ENCODE assay signal across 8 cellular contexts in the genomic region with DNA sequence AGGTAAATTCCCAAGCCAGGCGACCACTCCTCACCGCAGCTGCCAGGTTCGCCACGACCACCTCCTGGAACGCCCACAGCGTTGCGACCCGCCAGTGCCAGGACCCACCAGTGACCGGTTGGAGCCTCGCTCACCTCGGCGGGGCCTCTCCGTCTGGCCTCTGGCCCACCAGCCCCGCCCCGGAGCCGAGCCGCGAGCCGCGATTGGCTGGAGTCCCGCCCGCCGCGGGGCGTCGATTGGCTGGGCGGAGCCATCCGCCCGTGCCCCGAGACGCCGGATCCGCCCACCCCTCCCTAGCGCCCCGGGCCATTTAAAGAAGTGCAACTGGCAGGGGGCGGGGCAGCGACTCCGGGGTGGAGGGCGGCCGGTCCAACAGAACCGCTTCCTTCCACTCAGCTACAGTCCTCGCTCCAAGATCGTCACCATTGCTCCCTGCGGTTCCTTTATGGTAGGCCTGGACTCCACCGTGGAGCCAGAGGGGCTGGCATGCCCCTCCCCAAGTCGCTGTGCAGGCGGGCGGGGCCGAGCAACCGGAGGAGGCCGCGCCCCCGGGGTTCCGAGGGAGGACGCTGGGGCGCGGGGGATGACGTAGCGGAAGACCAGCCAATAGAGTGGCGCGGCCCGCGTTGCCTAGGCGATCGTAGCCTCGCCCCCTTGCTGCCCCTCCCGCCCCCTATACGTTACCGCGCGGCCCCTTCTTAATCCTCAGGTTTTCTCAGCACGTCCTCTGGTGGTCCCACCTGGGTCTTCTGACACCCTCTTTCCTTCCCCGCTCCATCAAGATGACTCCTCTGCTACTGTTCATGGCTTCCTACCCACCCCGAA. TPM values are rescaled to one million over a fixed set of nuclear protein-coding genes. Genes with fewer than 3 reads are reported as not detected.
DNase-seq lines count a peak whose midpoint lies in the region; ATAC-seq and FAIRE-seq lines count a peak whose summit lies in the region.

SERTAD3 (minus strand) TSS at position 155 of the 825 bp plus-strand sequence. CDS start 2,255 bp downstream, outside the sequence.

- H3K4me1 ChIP-seq in BLaER1 = peaks cover 19% of the 10 kb centered on the region

- peak; percentile 90 for FAIRE-seq in GM19239 (lab: Jason Lieb, UNC)

- H3K4me1 Mint-ChIP-seq in activated CD4-positive, alpha-beta T cell treated with anti-CD3 and anti-CD28 coated beads for 36 hours = peaks cover 16% of the 10 kb centered on the region

- H3K4me2 ChIP-seq in BLaER1 = peak within 1 kb of the TSS; percentile 96

- H3K36me3 ChIP-seq in BLaER1 = peaks cover 32% of the 10 kb centered on the region

- H3K9me3 ChIP-seq in BLaER1 = no peaks in the 10 kb centered on the region

- peak within 1 kb of the TSS; percentile 84 for H3K4me3 ChIP-seq in BLaER1

- peak within 1 kb of the TSS; percentile 96 for H3K4me3 Mint-ChIP-seq in activated CD4-positive, alpha-beta T cell treated with anti-CD3 and anti-CD28 coated beads for 36 hours

- H3K27ac Mint-ChIP-seq in activated CD4-positive, alpha-beta T cell treated with anti-CD3 and anti-CD28 coated beads for 36 hours = peak within 1 kb of the TSS; percentile 96

- no peaks in the 10 kb centered on the region for H3K9me3 Mint-ChIP-seq in activated CD4-positive, alpha-beta T cell treated with anti-CD3 and anti-CD28 coated beads for 36 hours (ENCODE audit: low read depth)

- H3K36me3 Mint-ChIP-seq in activated CD4-positive, alpha-beta T cell treated with anti-CD3 and anti-CD28 coated beads for 36 hours (ENCODE audit: low read depth) = peaks cover 10% of the 10 kb centered on the region

- intact Hi-C loops in activated CD4-positive, alpha-beta T cell treated with anti-CD3 and anti-CD28 coated beads for 36 hours (cut with DNase I, micrococcal nuclease) = loop anchor here (1.0 to 10.0 kb wide), 17 partner anchors 21 to 1798 kb away; partner anchors contain the start of genes BLVRB (in 2 of the 2), C19orf47 (in 2 of the 2), PLD3 (in 2 of the 2) and AKT2 (in 1 of the 2)
- intact Hi-C loops in left colon (cut with DNase I, micrococcal nuclease) = no loop called here

- H3K9ac ChIP-seq in BLaER1 = peak within 1 kb of the TSS; percentile 90

- peak; percentile 86 for DNase-seq in GM19239 (ENCODE audit: insufficient read length, low spot score)
- peak; percentile 96 to 98 for DNase-seq in NCI-H524 (lab: John Stamatoyannopoulos, UW)
- DNase-seq in activated CD4-positive, alpha-beta T cell treated with anti-CD3 and anti-CD28 coated beads for 36 hours = peak; percentile 98
- DNase-seq in left colon = peak; percentile 96 to 99
- peak; percentile 96 for DNase-seq in stimulated activated CD4-positive, alpha-beta T cell treated with anti-CD3 and anti-CD28 coated beads, Interleukin-1b, Interleukin-23, amount 100 ng/mL, for 48 hours

- POLR2A ChIA-PET in activated CD4-positive, alpha-beta T cell treated with anti-CD3 and anti-CD28 coated beads for 36 hours (lab: Charles Lee) = interaction anchor here (2.2 kb wide), 1 partner anchor 10 kb away, joined by 8 read pairs; no protein-coding TSS in a partner anchor

- no peaks in the 10 kb centered on the region for H3K27me3 Mint-ChIP-seq in activated CD4-positive, alpha-beta T cell treated with anti-CD3 and anti-CD28 coated beads for 36 hours

- H3K27me3 ChIP-seq in BLaER1 = no peaks in the 10 kb centered on the region

- H3K27ac ChIP-seq in BLaER1 (peak within 1 kb of the TSS; percentile 89), cingulate gyrus (ENCODE audit: low read depth, low read length) (peak within 1 kb of the TSS; percentile 99)

- H4K20me1 ChIP-seq in BLaER1 = peaks cover 24% of the 10 kb centered on the region

- peak; percentile 63 for ATAC-seq in HG03442 (IDR thresholded peaks at IDR 0.05; ENCODE audit: unreplicated experiment)
- ATAC-seq in activated CD4-positive, alpha-beta T cell treated with anti-CD3 and anti-CD28 coated beads for 36 hours = peak; percentile 70
- ATAC-seq in left colon = peak; percentile 76

- CTCF ChIA-PET in activated CD4-positive, alpha-beta T cell treated with anti-CD3 and anti-CD28 coated beads for 36 hours (lab: Charles Lee) = interaction anchor here (0.6 to 3.2 kb wide), 4 partner anchors 21 to 565 kb away, joined by 3 to 21 read pairs (median 8); partner anchors contain the start of gene BLVRB

RNA-seq across cellular contexts. Expression of gene SERTAD3, which starts in this region (rescaled TPM):
- 10 to 100 TPM in 1 of 2 experiments, 1 to 10 TPM in 1; 8.4 to 12.0 TPM for total RNA-seq in activated CD4-positive, alpha-beta T cell treated with anti-CD3 and anti-CD28 coated beads for 36 hours
- total RNA-seq in left colon = 10 to 100 TPM; 38.3 to 43.3 TPM

Comparison
In these comparisons a context has a peak if more than half of its experiments do, and no peak if none do; other contexts are left out.
1. Peak in every context shown above with its lines: DNase-seq, ATAC-seq, H3K4me3 ChIP-seq and H3K27ac ChIP-seq.
2. intact Hi-C loops: an anchor here in activated CD4-positive, alpha-beta T cell treated with anti-CD3 and anti-CD28 coated beads for 36 hours (1.0 to 10.0 kb wide); none called in left colon.